ENCODE assay signal across 16 cellular contexts in genomic region chr6:7417684-7418083, GRCh38. TPM values are rescaled to one million over a fixed set of nuclear protein-coding genes. Genes with fewer than 3 reads are reported as not detected.
DNase-seq lines count a peak whose midpoint lies in the region; ATAC-seq and TF ChIP-seq lines count a peak whose summit lies in the region.
"Had no signal": no experiment of that assay in that cellular context is flagged by ENCODE, and none has a peak within 500 bp of the region (broad histone marks: within the 10 kb centered on the region; RNA-seq: fewer than 3 reads in every experiment).

No MANE protein-coding gene starts in this region.

- no peaks in the 10 kb centered on the region for H3K27me3 ChIP-seq in left lung

- DNase-seq in HFFc6 (no peak), left lung (no peak), pons (ENCODE audit: low spot score) (no peak)
- no peak for DNase-seq in central memory CD8-positive, alpha-beta T cell (ENCODE audit: low spot score in 2 of 2)
- DNase-seq: CD8-positive, alpha-beta memory T cell; NCI-H1105 treated with DMSO at 0.1 percent for 48 hours; NCI-H187; NCI-H2171; NCI-H446 treated with DMSO at 0.1 percent for 48 hours; NCI-H774; SHP77 treated with DMSO at 0.1 percent for 48 hours had no signal

- H3K9me3 ChIP-seq in mesodermal cell (ENCODE audit: control insufficient read depth, low read length) (no peaks in the 10 kb centered on the region), left lung (no peaks in the 10 kb centered on the region)

- H3K27me3 Mint-ChIP-seq in HFFc6 (ENCODE audit: insufficient read depth), result no peaks in the 10 kb centered on the region
- no peaks in the 10 kb centered on the region for H3K27me3 Mint-ChIP-seq in central memory CD8-positive, alpha-beta T cell
- H3K27me3 Mint-ChIP-seq: CD8-positive, alpha-beta memory T cell had no signal

- peak overlapping the region; percentile 40 for H3K27ac Mint-ChIP-seq in HFFc6
- H3K27ac Mint-ChIP-seq in central memory CD8-positive, alpha-beta T cell (ENCODE audit: low read depth), result peak overlapping the region; percentile 7

- H3K4me3 Mint-ChIP-seq in HFFc6, result no peak overlapping the region
- H3K4me3 Mint-ChIP-seq in central memory CD8-positive, alpha-beta T cell, result no peak overlapping the region
- H3K4me3 Mint-ChIP-seq: CD8-positive, alpha-beta memory T cell had no signal

- H3K4me1 ChIP-seq in mesodermal cell (ENCODE audit: control insufficient read depth, insufficient read depth, low read length, poor library complexity, severe bottlenecking) (peaks cover 3% of the 10 kb centered on the region), left lung (no peaks in the 10 kb centered on the region)

- no peak for ATAC-seq in central memory CD8-positive, alpha-beta T cell (replicated peaks; ENCODE audit: extremely low read depth, poor library complexity, severe bottlenecking)
- ATAC-seq in left lung (no peak), GM21447 (IDR thresholded peaks at IDR 0.05; ENCODE audit: unreplicated experiment) (no peak)

- H3K36me3 Mint-ChIP-seq in HFFc6 (ENCODE audit: low read depth), result peaks cover 32% of the 10 kb centered on the region; the same call in 1 of the 2 replicates
- peaks cover 51% of the 10 kb centered on the region for H3K36me3 Mint-ChIP-seq in central memory CD8-positive, alpha-beta T cell (ENCODE audit: insufficient read depth)

- WGBS in mesodermal cell (ENCODE audit: insufficient coverage in 2 of 2), 2 experiments, result no CpG with 5 or more reads among the region's 2 CpGs

- TF ChIP-seq CTCF in 22Rv1 (IDR thresholded peaks at IDR 0.05) (no peak), HFFc6 (IDR thresholded peaks at IDR 0.05) (no peak), left lung (IDR thresholded peaks at IDR 0.05) (no peak)

- H3K9me3 Mint-ChIP-seq in HFFc6, result no peaks in the 10 kb centered on the region
- H3K9me3 Mint-ChIP-seq in central memory CD8-positive, alpha-beta T cell, result no peaks in the 10 kb centered on the region
- H3K9me3 Mint-ChIP-seq: CD8-positive, alpha-beta memory T cell had no signal

- H3K27ac ChIP-seq in 22Rv1 (peak overlapping the region; percentile 76), mesodermal cell (ENCODE audit: low read depth, low read length, severe bottlenecking) (peak overlapping the region; percentile 83), left lung (no peak overlapping the region)

- no peak overlapping the region for H3K4me3 ChIP-seq in mesodermal cell (ENCODE audit: extremely low read depth, insufficient read depth, low read length, poor library complexity, severe bottlenecking)
- H3K4me3 ChIP-seq in left lung, result no peak overlapping the region

- intact Hi-C loops in left lung (cut with DNase I), result no loop called here

- peaks cover 36% of the 10 kb centered on the region for H3K4me1 Mint-ChIP-seq in HFFc6 (ENCODE audit: low read depth)
- no peaks in the 10 kb centered on the region for H3K4me1 Mint-ChIP-seq in central memory CD8-positive, alpha-beta T cell
- H3K4me1 Mint-ChIP-seq: CD8-positive, alpha-beta memory T cell had no signal

- H3K36me3 ChIP-seq in mesodermal cell (ENCODE audit: control insufficient read depth, insufficient read depth, low read length), result peaks cover 35% of the 10 kb centered on the region
- H3K36me3 ChIP-seq in left lung, result peaks cover 0 to 76% of the 10 kb centered on the region in 2 donors

RNA-seq across cellular contexts. Expression of gene RIOK1, which starts 28.1 kb away (rescaled TPM):
- 10 to 100 TPM; 16.6 to 19.5 (median 17.8) TPM for total RNA-seq in HFFc6 (2021; fragmentation: NEBNext Ultra II Directional; extraction: Animal tissue kit (Norgen Biotek cat#: 25700))
- polyA plus RNA-seq in mesodermal cell (2013, experiment 1 of 2), result 13.5 TPM
- polyA plus RNA-seq in mesodermal cell (2013, experiment 2 of 2), result 13.1 TPM
- 10 to 100 TPM; 15.0 to 23.3 TPM for total RNA-seq in left lung

RNA-seq across cellular contexts. Expression of gene CAGE1, which starts 28.1 kb away (rescaled TPM):
- total RNA-seq in HFFc6 (2021; fragmentation: NEBNext Ultra II Directional; extraction: Animal tissue kit (Norgen Biotek cat#: 25700)), result under 1 TPM in 1 of 6 experiments, not detected in 5; 0.22 TPM
- not detected for polyA plus RNA-seq in mesodermal cell (2013, experiment 1 of 2)
- not detected for polyA plus RNA-seq in mesodermal cell (2013, experiment 2 of 2)
- not detected for total RNA-seq in left lung
- polyA plus RNA-seq: AG04450; BJ; CD8-positive, alpha-beta memory T cell had no signal

Comparison
In these comparisons a context has a peak if more than half of its experiments do, and no peak if none do; other contexts are left out.
1. H3K27ac ChIP-seq: peak in 22Rv1 (single experiment) and mesodermal cell (single experiment); none in left lung (0 of 2).